In genomic region chr10:12444981-12445700, GRCh38 we compare ENCODE assay signal across 1 cellular context.
TF ChIP-seq lines count a peak whose summit lies in the region.

No MANE protein-coding gene starts in this region.

TF ChIP-seq in WTC11, 78 proteins besides CTCF, POLR2A, EP300 and RAD21:
- no peak for TF ChIP-seq NR1H2 (CRISPR knock-in tag; IDR thresholded peaks at IDR 0.05)
- TF ChIP-seq KAT7 (CRISPR knock-in tag; IDR thresholded peaks at IDR 0.05; ENCODE audit: borderline replicate concordance), result no peak
- no peak for TF ChIP-seq NR2C2 (CRISPR knock-in tag; IDR thresholded peaks at IDR 0.05)
- TF ChIP-seq NFE2L1 (CRISPR knock-in tag; IDR thresholded peaks at IDR 0.05), result no peak
- TF ChIP-seq ZNF532 (CRISPR knock-in tag; IDR thresholded peaks at IDR 0.05; ENCODE audit: borderline replicate concordance), result 0 out of 2 replicates have a peak, but pooled peaks have one; percentile 45
- 0 out of 2 replicates have a peak, but pooled peaks have one; percentile 32 for TF ChIP-seq MXD4 (CRISPR knock-in tag; IDR thresholded peaks at IDR 0.05; ENCODE audit: borderline replicate concordance)
- no peak for TF ChIP-seq CBFB (CRISPR knock-in tag; IDR thresholded peaks at IDR 0.05; ENCODE audit: low read depth)
- TF ChIP-seq HMGA2 (CRISPR knock-in tag; IDR thresholded peaks at IDR 0.05), result no peak
- TF ChIP-seq ETV6 (CRISPR knock-in tag; IDR thresholded peaks at IDR 0.05), result no peak
- TF ChIP-seq, protein P1, sequence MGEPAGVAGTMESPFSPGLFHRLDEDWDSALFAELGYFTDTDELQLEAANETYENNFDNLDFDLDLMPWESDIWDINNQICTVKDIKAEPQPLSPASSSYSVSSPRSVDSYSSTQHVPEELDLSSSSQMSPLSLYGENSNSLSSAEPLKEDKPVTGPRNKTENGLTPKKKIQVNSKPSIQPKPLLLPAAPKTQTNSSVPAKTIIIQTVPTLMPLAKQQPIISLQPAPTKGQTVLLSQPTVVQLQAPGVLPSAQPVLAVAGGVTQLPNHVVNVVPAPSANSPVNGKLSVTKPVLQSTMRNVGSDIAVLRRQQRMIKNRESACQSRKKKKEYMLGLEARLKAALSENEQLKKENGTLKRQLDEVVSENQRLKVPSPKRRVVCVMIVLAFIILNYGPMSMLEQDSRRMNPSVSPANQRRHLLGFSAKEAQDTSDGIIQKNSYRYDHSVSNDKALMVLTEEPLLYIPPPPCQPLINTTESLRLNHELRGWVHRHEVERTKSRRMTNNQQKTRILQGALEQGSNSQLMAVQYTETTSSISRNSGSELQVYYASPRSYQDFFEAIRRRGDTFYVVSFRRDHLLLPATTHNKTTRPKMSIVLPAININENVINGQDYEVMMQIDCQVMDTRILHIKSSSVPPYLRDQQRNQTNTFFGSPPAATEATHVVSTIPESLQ (CRISPR knock-in tag; IDR thresholded peaks at IDR 0.05), result no peak
- TF ChIP-seq MLX (CRISPR knock-in tag; IDR thresholded peaks at IDR 0.05), result no peak
- no peak for TF ChIP-seq FOXK1 (CRISPR knock-in tag; IDR thresholded peaks at IDR 0.05)
TF ChIP-seq in WTC11: peak in this region for 2.
